ENCODE assay signal across 12 cellular contexts in genomic region chr15:70995383-70995965, GRCh38.
"Had no signal": no experiment of that assay in that cellular context is flagged by ENCODE, and none has a peak within 500 bp of the region (broad histone marks: within the 10 kb centered on the region; RNA-seq: fewer than 3 reads in every experiment).

No MANE protein-coding gene starts in this region.

- H3K27ac Mint-ChIP-seq: activated naive CD8-positive, alpha-beta T cell treated with anti-CD3 and anti-CD28 coated beads, Interleukin-2, amount 10 ng/mL, durations not matched to agents 7 days and 5 days; effector memory CD8-positive, alpha-beta T cell; naive B cell; stimulated activated memory B cell treated with anti-CD40 and anti-IgM and Interleukin-4, amounts not matched to agents 10 μg/mL and 1 μg/mL and 100 μg/mL, for 72 hours; T-helper 17 cell had no signal

- DNase-seq: activated naive CD4-positive, alpha-beta T cell; activated naive CD8-positive, alpha-beta T cell treated with anti-CD3 and anti-CD28 coated beads, Interleukin-2, amount 10 ng/mL, durations not matched to agents 7 days and 5 days; activated T-cell treated with anti-CD3 and anti-CD28 coated beads for 4 hours; aorta; cerebellar nuclear complex; effector memory CD8-positive, alpha-beta T cell; left cardiac atrium; naive B cell; pancreas; stimulated activated CD4-positive, alpha-beta T cell treated with anti-CD3 and anti-CD28 coated beads, Interleukin-2, amount 100 ng/mL, for 48 hours; T-helper 17 cell had no signal

- H3K4me3 ChIP-seq: pancreas had no signal

- H3K36me3 Mint-ChIP-seq: activated naive CD8-positive, alpha-beta T cell treated with anti-CD3 and anti-CD28 coated beads, Interleukin-2, amount 10 ng/mL, durations not matched to agents 7 days and 5 days had no signal

- H3K4me1 Mint-ChIP-seq: activated naive CD8-positive, alpha-beta T cell treated with anti-CD3 and anti-CD28 coated beads, Interleukin-2, amount 10 ng/mL, durations not matched to agents 7 days and 5 days; naive B cell; stimulated activated memory B cell treated with anti-CD40 and anti-IgM and Interleukin-4, amounts not matched to agents 10 μg/mL and 1 μg/mL and 100 μg/mL, for 72 hours; T-helper 17 cell had no signal

- H3K4me1 ChIP-seq: pancreas had no signal

- H3K27ac ChIP-seq: pancreas had no signal

- H3K27me3 ChIP-seq: pancreas had no signal

- H3K4me3 Mint-ChIP-seq: activated naive CD8-positive, alpha-beta T cell treated with anti-CD3 and anti-CD28 coated beads, Interleukin-2, amount 10 ng/mL, durations not matched to agents 7 days and 5 days; effector memory CD8-positive, alpha-beta T cell; naive B cell; stimulated activated memory B cell treated with anti-CD40 and anti-IgM and Interleukin-4, amounts not matched to agents 10 μg/mL and 1 μg/mL and 100 μg/mL, for 72 hours; T-helper 17 cell had no signal

- H3K27me3 Mint-ChIP-seq: stimulated activated memory B cell treated with anti-CD40 and anti-IgM and Interleukin-4, amounts not matched to agents 10 μg/mL and 1 μg/mL and 100 μg/mL, for 72 hours; T-helper 17 cell had no signal

- ATAC-seq: effector memory CD8-positive, alpha-beta T cell; left cardiac atrium; pancreas; stimulated activated memory B cell treated with anti-CD40 and anti-IgM and Interleukin-4, amounts not matched to agents 10 μg/mL and 1 μg/mL and 100 μg/mL, for 72 hours; T-helper 17 cell had no signal

- H3K36me3 ChIP-seq: pancreas had no signal
